ENCODE assay signal across 27 cellular contexts in the genomic region with DNA sequence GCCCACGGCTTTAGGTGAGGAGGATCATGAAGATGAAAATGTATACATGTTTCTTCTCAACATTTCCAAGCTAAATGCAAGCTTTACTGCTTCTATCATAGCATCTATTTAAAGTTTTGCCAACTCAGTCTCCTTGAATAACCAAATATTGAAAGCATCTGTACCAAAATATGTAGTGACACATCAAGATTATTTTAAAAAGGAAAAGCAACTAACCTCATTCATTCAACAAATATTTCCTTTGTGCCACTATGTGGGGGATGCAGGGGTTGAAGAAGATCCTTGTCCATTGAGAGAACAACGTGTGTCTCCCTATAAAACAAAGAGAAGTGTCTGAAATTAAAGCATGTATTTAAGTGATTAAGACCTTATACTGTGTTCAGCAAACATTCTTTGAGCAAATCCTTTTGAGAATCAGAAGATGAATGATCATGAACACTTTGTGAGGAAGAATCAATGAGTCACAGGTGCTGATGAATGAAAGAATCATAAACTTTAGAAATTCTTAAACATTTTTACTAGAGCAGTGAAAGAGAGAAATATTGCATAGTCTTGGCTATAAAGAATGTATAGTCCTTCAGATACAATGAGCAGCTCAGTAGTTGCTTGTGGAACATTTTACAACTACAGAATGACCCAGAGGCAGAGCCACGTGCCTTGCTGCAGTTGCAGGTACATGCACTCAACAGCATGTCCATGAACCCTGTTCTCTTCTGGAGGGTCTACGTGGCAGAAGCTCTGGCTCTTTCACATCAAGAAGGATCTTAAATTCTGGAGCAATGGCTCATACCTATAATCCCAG. TPM values are rescaled to one million over a fixed set of nuclear protein-coding genes. Genes with fewer than 3 reads are reported as not detected.
DNase-seq lines count a peak whose midpoint lies in the region; ATAC-seq and TF ChIP-seq lines count a peak whose summit lies in the region.
"Had no signal": no experiment of that assay in that cellular context is flagged by ENCODE, and none has a peak within 500 bp of the region (broad histone marks: within the 10 kb centered on the region; RNA-seq: fewer than 3 reads in every experiment).

No MANE protein-coding gene starts in this region.

- 0 out of 2 replicates have a peak overlapping the region, but pooled peaks have one; percentile 70 for H3K23ac ChIP-seq in IMR-90 (ENCODE audit: low read depth, low read length)

- no TSS peak for BruUV-seq in IMR-90 (replicated peaks; lab: Mats Ljungman, UMichigan)

- peak overlapping the region; percentile 95 for H2AK5ac ChIP-seq in IMR-90 (ENCODE audit: low read depth, low read length)

- CTCF ChIA-PET in IMR-90 (lab: Yijun Ruan, JAX), result interaction anchor here (1.4 kb wide), 1 partner anchor 33 kb away, joined by 3 read pairs; no protein-coding TSS in a partner anchor

- H2BK15ac ChIP-seq in IMR-90 (ENCODE audit: low read depth, low read length), result peak overlapping the region; percentile 69

- H3K4me2 ChIP-seq in IMR-90 (ENCODE audit: low read depth, low read length), result peak overlapping the region; percentile 78

- no peaks in the 10 kb centered on the region; the same call in 1 of the 2 replicates for H3K9me3 ChIP-seq in IMR-90 (ENCODE audit: control insufficient read depth, insufficient read depth, low read length)
- H3K9me3 ChIP-seq: lower lobe of right lung had no signal

- H3K27ac ChIP-seq in IMR-90 (ENCODE audit: insufficient read depth, low read length), result peak overlapping the region; percentile 81
- H3K27ac ChIP-seq: lower lobe of right lung had no signal

- dilution Hi-C loops in IMR-90 (cut with HindIII; ENCODE audit: low sequenced_read_pairs, unreplicated experiment), result no loop called here

- no peaks in the 10 kb centered on the region; the same call in 1 of the 2 replicates for H4K20me1 ChIP-seq in IMR-90 (ENCODE audit: insufficient read depth, low read length)

- H3K36me3 ChIP-seq in IMR-90 (ENCODE audit: control insufficient read depth, insufficient read depth, low read length), result no peaks in the 10 kb centered on the region
- H3K36me3 ChIP-seq: lower lobe of right lung, upper lobe of left lung had no signal

- POLR2A ChIA-PET in IMR-90 (lab: Charles Lee; ENCODE audit: unreplicated experiment), result no interaction called here

- H3K56ac ChIP-seq in IMR-90 (ENCODE audit: extremely low read depth, insufficient read depth, low read length), result peak overlapping the region; percentile 38

- H3K18ac ChIP-seq in IMR-90 (ENCODE audit: low read depth, low read length), result peak overlapping the region; percentile 94

- H2BK20ac ChIP-seq in IMR-90 (ENCODE audit: low read depth, low read length), result peak overlapping the region; percentile 77

- no peaks in the 10 kb centered on the region for H3K27me3 ChIP-seq in IMR-90 (ENCODE audit: control insufficient read depth, insufficient read depth, low read length)
- H3K27me3 ChIP-seq: upper lobe of left lung had no signal

- peak overlapping the region; percentile 62 for H4K91ac ChIP-seq in IMR-90 (ENCODE audit: insufficient read depth, low read depth, low read length)

- H3K14ac ChIP-seq in IMR-90 (replicated peaks; ENCODE audit: low read depth, low read length), result peak overlapping the region; percentile 85

- peak; percentile 55 for DNase-seq in AG08395 (ENCODE audit: low spot score)
- peak; percentile 67 for DNase-seq in IMR-90
- peak; percentile 32 for DNase-seq in epithelial cell of esophagus (ENCODE audit: low read depth)
- DNase-seq in iris pigment epithelial cell (ENCODE audit: low read depth), result peak; percentile 18
- DNase-seq in Kasumi-1 (lab: John Stamatoyannopoulos, UW), result no peak
- no peak for DNase-seq in NCI-H1092 (lab: John Stamatoyannopoulos, UW)
- DNase-seq: activated CD4-positive, alpha-beta T cell treated with anti-CD3 and anti-CD28 coated beads, Interleukin-2, amount 50 U/mL, for 4 hours; activated naive CD4-positive, alpha-beta T cell treated with anti-CD3 and anti-CD28 coated beads for 36 hours; activated T-cell treated with anti-CD3 and anti-CD28 coated beads, Interleukin-2, amount 50 U/mL, for 4 hours; aorta; CD4-positive, CD25-positive, alpha-beta regulatory T cell; cerebellar nuclear complex; effector CD8-positive, alpha-beta T cell; foreskin melanocyte; GF-D8; hypothalamus; kidney; lower lobe of right lung; NCI-H1417; NCI-H510A; upper lobe of left lung had no signal

- peak; percentile 69 for ATAC-seq in IMR-90 (ENCODE audit: low read depth)
- no peak for ATAC-seq in GM18505 (IDR thresholded peaks at IDR 0.05; ENCODE audit: unreplicated experiment)
- ATAC-seq in GM19463 (IDR thresholded peaks at IDR 0.05; ENCODE audit: unreplicated experiment), result no peak
- ATAC-seq: activated T-cell treated with anti-CD3 and anti-CD28 coated beads, Interleukin-2, amount 50 U/mL, for 4 hours; HepG2 had no signal

- no peak overlapping the region for H3K9ac ChIP-seq in IMR-90 (ENCODE audit: low read depth, low read length)

- intact Hi-C loops in IMR-90 (cut with micrococcal nuclease), result loop anchor here (2.0 kb wide), 1 partner anchor 26 kb away; no protein-coding TSS in a partner anchor

- no peaks in the 10 kb centered on the region for H3K79me1 ChIP-seq in IMR-90 (ENCODE audit: low read depth in 1 of 2, low read length in 2 of 2)

- no peak for TF ChIP-seq CTCF in IMR-90 (conservative IDR thresholded peaks at IDR 0.05; ENCODE audit: low read depth, low read length)
- TF ChIP-seq CTCF in epithelial cell of esophagus (IDR thresholded peaks at IDR 0.05; ENCODE audit: insufficient read depth, low read depth, low read length, missing control alignments), result no peak

- peak overlapping the region; percentile 89 for H2BK5ac ChIP-seq in IMR-90 (ENCODE audit: low read depth, low read length, poor library complexity, severe bottlenecking)

- H2AK9ac ChIP-seq in IMR-90 (replicated peaks; ENCODE audit: low read depth, low read length, poor library complexity), result peak overlapping the region; percentile 7

- peak overlapping the region; percentile 78 to 79; a peak in 3 of 4 replicates for H4K8ac ChIP-seq in IMR-90 (ENCODE audit: low read depth in 2 of 2, low read length in 2 of 2)

- peak overlapping the region; percentile 92 for H2BK120ac ChIP-seq in IMR-90 (ENCODE audit: low read depth, low read length)

- WGBS in IMR-90 (ENCODE audit: extremely low coverage in 2 of 2, insufficient read length in 1 of 2), 2 experiments, result no CpG with 5 or more reads among the region's 4 CpGs

- peak overlapping the region; percentile 67 for H2AFZ ChIP-seq in IMR-90 (replicated peaks; ENCODE audit: low read length, poor library complexity)

- H3K4me3 ChIP-seq in IMR-90 (ENCODE audit: insufficient read depth, low read depth, low read length), result no peak overlapping the region
- no peak overlapping the region for H3K4me3 ChIP-seq in epithelial cell of esophagus (ENCODE audit: low read length)
- H3K4me3 ChIP-seq: GM12878, lower lobe of right lung, upper lobe of left lung had no signal

- H3K4me1 ChIP-seq in IMR-90 (ENCODE audit: control insufficient read depth, insufficient read depth, low read length), result peaks cover 16% of the 10 kb centered on the region
- H3K4me1 ChIP-seq: lower lobe of right lung, upper lobe of left lung had no signal

- in situ Hi-C loops in IMR-90 (cut with MboI; ENCODE audit: low sequenced_read_pairs), result no loop called here

- peak overlapping the region; percentile 52; the same call in 1 of the 2 replicates for H4K5ac ChIP-seq in IMR-90 (ENCODE audit: low read depth, low read length)

- peak overlapping the region; percentile 80 for H3K4ac ChIP-seq in IMR-90 (ENCODE audit: low read depth, low read length)

- no peak for TF ChIP-seq RAD21 in IMR-90 (IDR thresholded peaks at IDR 0.05; ENCODE audit: low read length)

- TF ChIP-seq POLR2A in IMR-90 (IDR thresholded peaks at IDR 0.05; ENCODE audit: low read depth, low read length) (no peak), GM18505 (IDR thresholded peaks at IDR 0.05; ENCODE audit: borderline replicate concordance, extremely low read depth, insufficient read depth, insufficient read length) (no peak)

- peaks cover 10% of the 10 kb centered on the region for H3K9me1 ChIP-seq in IMR-90 (ENCODE audit: insufficient read depth, low read length)

TF ChIP-seq in IMR-90, 13 proteins besides CTCF, POLR2A, EP300 and RAD21:
- no peak for TF ChIP-seq MXI1 (IDR thresholded peaks at IDR 0.05; ENCODE audit: borderline replicate concordance, low read depth, low read length)
- no peak for TF ChIP-seq NFE2L2 (IDR thresholded peaks at IDR 0.05; ENCODE audit: low read depth, low read length)
- TF ChIP-seq MAZ (IDR thresholded peaks at IDR 0.05; ENCODE audit: borderline replicate concordance, low read depth, low read length), result no peak
- TF ChIP-seq FOS (IDR thresholded peaks at IDR 0.05; ENCODE audit: low read depth, low read length), result no peak
- TF ChIP-seq, protein P1, sequence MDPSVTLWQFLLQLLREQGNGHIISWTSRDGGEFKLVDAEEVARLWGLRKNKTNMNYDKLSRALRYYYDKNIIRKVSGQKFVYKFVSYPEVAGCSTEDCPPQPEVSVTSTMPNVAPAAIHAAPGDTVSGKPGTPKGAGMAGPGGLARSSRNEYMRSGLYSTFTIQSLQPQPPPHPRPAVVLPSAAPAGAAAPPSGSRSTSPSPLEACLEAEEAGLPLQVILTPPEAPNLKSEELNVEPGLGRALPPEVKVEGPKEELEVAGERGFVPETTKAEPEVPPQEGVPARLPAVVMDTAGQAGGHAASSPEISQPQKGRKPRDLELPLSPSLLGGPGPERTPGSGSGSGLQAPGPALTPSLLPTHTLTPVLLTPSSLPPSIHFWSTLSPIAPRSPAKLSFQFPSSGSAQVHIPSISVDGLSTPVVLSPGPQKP (IDR thresholded peaks at IDR 0.05; ENCODE audit: borderline replicate concordance, low read depth, low read length), result no peak
- TF ChIP-seq MAFK (IDR thresholded peaks at IDR 0.05; ENCODE audit: low read depth, low read length), result peak; percentile 51
- no peak for TF ChIP-seq RFX5 (IDR thresholded peaks at IDR 0.05; ENCODE audit: low read depth, low read length)
- TF ChIP-seq SMC3 (IDR thresholded peaks at IDR 0.05; ENCODE audit: low read depth, low read length), result no peak
- TF ChIP-seq RCOR1 (IDR thresholded peaks at IDR 0.05; ENCODE audit: insufficient replicate concordance, low read length), result no peak

RNA-seq across cellular contexts. Expression of gene TAS2R60, which starts 13.9 kb away (rescaled TPM):
- total RNA-seq in IMR-90 (2012; rRNA removed), result not detected in 2 replicates
- not detected in 2 replicates for polyA plus RNA-seq in IMR-90 (2012; rRNA removed)
- polyA plus RNA-seq in IMR-90 (2012; cell fraction: cytosol; rRNA removed), result not detected in 2 replicates
- polyA plus RNA-seq in IMR-90 (2012; cell fraction: nucleus; rRNA removed; ENCODE audit: low replicate concordance), result not detected in 2 replicates
- total RNA-seq: A172; activated naive CD4-positive, alpha-beta T cell treated with anti-CD3 and anti-CD28 coated beads for 36 hours; activated T-cell treated with anti-CD3 and anti-CD28 coated beads, Interleukin-2, amount 50 U/mL, for 4 hours; GM12878; HepG2; kidney; lower lobe of right lung; T-helper 2 cell treated with Interferon-gamma antibody and Interleukin-4, amounts not matched to agents 100 ng/mL and 5 ng/mL, for 36 hours had no signal
- polyA plus RNA-seq: aorta, GM12878, HepG2 had no signal

RNA-seq across cellular contexts. Expression of gene TAS2R41, which starts 20.5 kb away (rescaled TPM):
- total RNA-seq in IMR-90 (2012; rRNA removed), result not detected in 2 replicates
- polyA plus RNA-seq in IMR-90 (2012; rRNA removed), result not detected in 2 replicates
- polyA plus RNA-seq in IMR-90 (2012; cell fraction: cytosol; rRNA removed), result not detected in 2 replicates
- not detected in 2 replicates for polyA plus RNA-seq in IMR-90 (2012; cell fraction: nucleus; rRNA removed; ENCODE audit: low replicate concordance)
- total RNA-seq: A172; activated naive CD4-positive, alpha-beta T cell treated with anti-CD3 and anti-CD28 coated beads for 36 hours; activated T-cell treated with anti-CD3 and anti-CD28 coated beads, Interleukin-2, amount 50 U/mL, for 4 hours; GM12878; HepG2; kidney; lower lobe of right lung; T-helper 2 cell treated with Interferon-gamma antibody and Interleukin-4, amounts not matched to agents 100 ng/mL and 5 ng/mL, for 36 hours had no signal
- polyA plus RNA-seq: aorta; CD4-positive, CD25-positive, alpha-beta regulatory T cell; GM12878; HepG2 had no signal

RNA-seq across cellular contexts. Expression of gene EPHA1, which starts 48.5 kb away (rescaled TPM):
- total RNA-seq in IMR-90 (2012; rRNA removed), result not detected in 2 replicates
- polyA plus RNA-seq in IMR-90 (2012; rRNA removed), result 0.10 TPM in 1 of 2 replicates, not detected in the other
- polyA plus RNA-seq in IMR-90 (2012; cell fraction: cytosol; rRNA removed), result 0.04 TPM in 1 of 2 replicates, not detected in the other
- 0.04 and 0.11 TPM in 2 replicates for polyA plus RNA-seq in IMR-90 (2012; cell fraction: nucleus; rRNA removed; ENCODE audit: low replicate concordance)

Comparison
In these comparisons a context has a peak if more than half of its experiments do, and no peak if none do; other contexts are left out.
1. DNase-seq: peak in AG08395 (single experiment), IMR-90 (single experiment), epithelial cell of esophagus (single experiment) and iris pigment epithelial cell (single experiment); none in Kasumi-1 (0 of 2) and NCI-H1092 (single experiment).